In the genomic region with DNA sequence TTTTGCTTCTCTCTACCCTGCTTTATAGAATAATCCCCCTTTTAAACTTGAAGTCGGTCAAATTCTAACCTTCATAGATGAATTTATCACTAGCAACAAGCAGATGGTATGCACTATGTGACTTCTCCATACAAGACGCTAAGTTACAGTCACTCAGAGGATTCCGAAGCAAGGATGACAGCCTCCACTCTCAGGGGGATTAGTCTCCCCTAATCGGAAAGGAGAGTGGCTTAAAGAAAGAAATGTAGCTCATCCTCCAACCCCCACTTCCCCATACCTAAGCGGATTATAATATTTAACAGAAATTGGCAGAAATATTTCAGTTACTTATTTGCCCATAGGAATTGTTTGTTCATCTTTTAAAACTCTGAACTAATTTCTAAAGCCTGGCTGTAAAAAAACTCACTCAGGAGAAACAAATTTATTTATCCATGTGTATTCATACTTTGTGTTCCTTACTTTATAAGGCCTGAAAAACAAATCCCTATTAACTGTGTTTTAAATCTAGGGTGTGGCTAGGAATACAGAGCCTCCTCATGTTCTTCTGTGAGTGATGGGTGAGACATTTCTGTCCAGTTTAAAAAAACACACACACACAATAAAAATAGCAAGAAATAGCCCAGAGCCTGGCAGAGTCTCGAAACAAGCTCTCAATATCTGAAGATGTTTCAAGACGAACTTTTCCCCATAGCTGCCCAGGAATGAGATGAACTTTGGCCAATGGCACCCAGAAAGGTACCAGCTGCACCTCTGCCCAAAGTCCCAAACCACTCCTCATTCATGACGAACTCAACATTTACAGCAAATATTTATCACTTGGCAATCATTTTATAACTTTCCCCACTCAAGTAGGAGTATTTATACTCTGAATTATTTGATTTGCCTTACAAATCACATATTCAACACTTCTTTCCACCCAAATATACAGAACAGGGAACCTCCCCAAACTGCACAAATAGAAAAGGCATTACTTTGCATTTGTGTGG, we compare ENCODE assay signal across 12 cellular contexts. TPM values are rescaled to one million over a fixed set of nuclear protein-coding genes. Genes with fewer than 3 reads are reported as not detected.
DNase-seq lines count a peak whose midpoint lies in the region; ATAC-seq, FAIRE-seq and TF ChIP-seq lines count a peak whose summit lies in the region.
"Had no signal": no experiment of that assay in that cellular context is flagged by ENCODE, and none has a peak within 500 bp of the region (broad histone marks: within the 10 kb centered on the region; RNA-seq: fewer than 3 reads in every experiment).

No MANE protein-coding gene starts in this region.

- H2AFZ ChIP-seq in HepG2 (ENCODE audit: low read length), result no peak overlapping the region

- peaks cover 68% of the 10 kb centered on the region for H3K36me3 Mint-ChIP-seq in activated naive CD4-positive, alpha-beta T cell treated with anti-CD3 and anti-CD28 coated beads for 36 hours (ENCODE audit: low read depth)
- H3K36me3 Mint-ChIP-seq in activated T-helper 17 cell treated with anti-CD3 and anti-CD28 coated beads, Interleukin-2, amount 50 U/mL, for 72 hours (ENCODE audit: low read depth), result peaks cover 100% of the 10 kb centered on the region

- TF ChIP-seq CTCF in HepG2 (CRISPR knock-in tag; IDR thresholded peaks at IDR 0.05) (no peak), thoracic aorta (IDR thresholded peaks at IDR 0.05) (no peak)

- TF ChIP-seq EP300 in HepG2 (IDR thresholded peaks at IDR 0.05; ENCODE audit: low read depth in 2 of 2, low read length in 2 of 2), result no peak
- TF ChIP-seq EP300 in HepG2 (CRISPR knock-in tag; IDR thresholded peaks at IDR 0.05; ENCODE audit: borderline replicate concordance), result no peak

- intact Hi-C loops in activated naive CD4-positive, alpha-beta T cell treated with anti-CD3 and anti-CD28 coated beads for 36 hours (cut with micrococcal nuclease), result no loop called here
- intact Hi-C loops in HepG2 (cut with micrococcal nuclease; ENCODE audit: unreplicated experiment), result no loop called here

- H3K27ac ChIP-seq in HepG2 (ENCODE audit: extremely low read length, insufficient read depth, low read length) (peak overlapping the region; percentile 99), thoracic aorta (peak overlapping the region; percentile 29 to 47)
- H3K27ac ChIP-seq: HL-60 had no signal

- FAIRE-seq in HepG2 (lab: Jason Lieb, UNC) (no peak), HTR-8/SVneo (lab: Jason Lieb, UNC) (no peak)

- no peaks in the 10 kb centered on the region for H3K9me3 Mint-ChIP-seq in activated naive CD4-positive, alpha-beta T cell treated with anti-CD3 and anti-CD28 coated beads for 36 hours
- no peaks in the 10 kb centered on the region for H3K9me3 Mint-ChIP-seq in activated T-helper 17 cell treated with anti-CD3 and anti-CD28 coated beads, Interleukin-2, amount 50 U/mL, for 72 hours

- H3K9ac ChIP-seq in HepG2 (ENCODE audit: insufficient read depth, low read depth, low read length), result no peak overlapping the region

- H3K27me3 ChIP-seq in HepG2 (ENCODE audit: control insufficient read depth in 1 of 2, insufficient read depth in 2 of 2, low read length in 2 of 2) (no peaks in the 10 kb centered on the region), thoracic aorta (replicated peaks; ENCODE audit: insufficient read depth) (no peaks in the 10 kb centered on the region)
- H3K27me3 ChIP-seq: heart right ventricle had no signal

- H3K9me3 ChIP-seq in HepG2 (ENCODE audit: low read length) (no peaks in the 10 kb centered on the region), thoracic aorta (no peaks in the 10 kb centered on the region)
- H3K9me3 ChIP-seq: heart right ventricle had no signal

- H3K4me1 ChIP-seq in HepG2 (ENCODE audit: insufficient read depth, low read length) (peaks cover 100% of the 10 kb centered on the region), thoracic aorta (ENCODE audit: control insufficient read depth in 1 of 2, low read depth in 2 of 2) (peaks cover 34 to 74% of the 10 kb centered on the region in 2 donors)

- TF ChIP-seq POLR2A in HepG2 (IDR thresholded peaks at IDR 0.05; ENCODE audit: insufficient read depth in 1 of 2, low read depth in 2 of 2, low read length in 2 of 2), result no peak

- no peaks in the 10 kb centered on the region for H3K27me3 Mint-ChIP-seq in activated naive CD4-positive, alpha-beta T cell treated with anti-CD3 and anti-CD28 coated beads for 36 hours (ENCODE audit: low read depth)
- no peaks in the 10 kb centered on the region for H3K27me3 Mint-ChIP-seq in activated T-helper 17 cell treated with anti-CD3 and anti-CD28 coated beads, Interleukin-2, amount 50 U/mL, for 72 hours

- H3K79me2 ChIP-seq in HepG2 (ENCODE audit: insufficient read depth, low read length), result peaks cover 79% of the 10 kb centered on the region

- H3K27ac Mint-ChIP-seq in activated naive CD4-positive, alpha-beta T cell treated with anti-CD3 and anti-CD28 coated beads for 36 hours, result peak overlapping the region; percentile 73
- peak overlapping the region; percentile 100 for H3K27ac Mint-ChIP-seq in activated T-helper 17 cell treated with anti-CD3 and anti-CD28 coated beads, Interleukin-2, amount 50 U/mL, for 72 hours

- BruUV-seq in HepG2 (replicated peaks; lab: Mats Ljungman, UMichigan), result no TSS peak

- H3K36me3 ChIP-seq in HepG2 (replicated peaks in 1 of 2; ENCODE audit: control insufficient read depth in 1 of 2, insufficient read depth in 2 of 2, low read length in 2 of 2) (peaks cover 6 to 52% of the 10 kb centered on the region in 2 experiments; a peak in 4 of 5 replicates), thoracic aorta (no peaks in the 10 kb centered on the region)

- peaks cover 93% of the 10 kb centered on the region for H3K4me1 Mint-ChIP-seq in activated naive CD4-positive, alpha-beta T cell treated with anti-CD3 and anti-CD28 coated beads for 36 hours (ENCODE audit: low read depth)
- peaks cover 81% of the 10 kb centered on the region for H3K4me1 Mint-ChIP-seq in activated T-helper 17 cell treated with anti-CD3 and anti-CD28 coated beads, Interleukin-2, amount 50 U/mL, for 72 hours

- POLR2A ChIA-PET in HepG2 (lab: Yijun Ruan, JAX), result interaction anchor here (1.6 to 2.4 kb wide), 2 partner anchors 15 to 19 kb away, joined by 5 to 6 read pairs; partner anchors contain the start of gene SIAH2

- DNase-seq in activated naive CD4-positive, alpha-beta T cell treated with anti-CD3 and anti-CD28 coated beads for 36 hours, result no peak
- no peak for DNase-seq in activated naive CD4-positive, alpha-beta T cell (lab: John Stamatoyannopoulos, UW)
- DNase-seq in HepG2 (ENCODE audit: low spot score) (no peak), thoracic aorta (ENCODE audit: low spot score) (no peak), HTR-8/SVneo (ENCODE audit: insufficient read length, low spot score) (no peak), DMS53 treated with DMSO at 0.1 percent for 48 hours (lab: John Stamatoyannopoulos, UW; ENCODE audit: unreplicated experiment) (no peak)
- DNase-seq: heart right ventricle, NCI-H1105, substantia nigra had no signal

- WGBS in HepG2 (ENCODE audit: low lambda C conversion rate), result 84% methylated on average over 8 of the region's 8 CpGs

- no peak overlapping the region for H3K4me3 ChIP-seq in HepG2 (replicated peaks in 1 of 3; ENCODE audit: insufficient read depth in 1 of 3, low read depth in 2 of 3, low read length in 3 of 3)
- no peak overlapping the region for H3K4me3 ChIP-seq in thoracic aorta
- H3K4me3 ChIP-seq: heart right ventricle had no signal

- TF ChIP-seq RAD21 in HepG2 (CRISPR knock-in tag; IDR thresholded peaks at IDR 0.05), result no peak

- CTCF ChIA-PET in activated naive CD4-positive, alpha-beta T cell treated with anti-CD3 and anti-CD28 coated beads for 36 hours (lab: Charles Lee), result interaction anchor here (1.6 kb wide), 1 partner anchor 23 kb away, joined by 4 read pairs; no protein-coding TSS in a partner anchor
- CTCF ChIA-PET in HepG2 (lab: Yijun Ruan, JAX; ENCODE audit: low intra/inter-chr PET ratio, low total read pairs), result no interaction called here

- no peak overlapping the region for H3K4me3 Mint-ChIP-seq in activated naive CD4-positive, alpha-beta T cell treated with anti-CD3 and anti-CD28 coated beads for 36 hours
- H3K4me3 Mint-ChIP-seq in activated T-helper 17 cell treated with anti-CD3 and anti-CD28 coated beads, Interleukin-2, amount 50 U/mL, for 72 hours, result peak overlapping the region; percentile 76

- in situ Hi-C loops in HepG2 (cut with HindIII; ENCODE audit: extremely low pct_ligation_motif_present, low pct_unique_long_range_greater_than_20kb), result no loop called here

- H3K4me2 ChIP-seq in HepG2 (ENCODE audit: low read depth, low read length), result no peak overlapping the region

- no peak for ATAC-seq in activated T-helper 17 cell treated with anti-CD3 and anti-CD28 coated beads, Interleukin-2, amount 50 U/mL, for 72 hours (replicated peaks)
- ATAC-seq in HepG2 (no peak), thoracic aorta (ENCODE audit: insufficient number of reproducible peaks, low FRiP score, low read depth) (no peak), GM19463 (IDR thresholded peaks at IDR 0.05; ENCODE audit: unreplicated experiment) (no peak)
- ATAC-seq: heart right ventricle had no signal

- H4K20me1 ChIP-seq in HepG2 (ENCODE audit: insufficient read depth, low read length), result peaks cover 64% of the 10 kb centered on the region

RNA-seq across cellular contexts. Expression of gene SIAH2, which starts 18.6 kb away (rescaled TPM):
- 10 to 100 TPM; 67.1 to 68.8 TPM for total RNA-seq in activated naive CD4-positive, alpha-beta T cell treated with anti-CD3 and anti-CD28 coated beads for 36 hours
- 10 to 100 TPM; 42.8 to 92.4 TPM for total RNA-seq in activated T-helper 17 cell treated with anti-CD3 and anti-CD28 coated beads, Interleukin-2, amount 50 U/mL, for 72 hours
- total RNA-seq in HepG2 (2016; rRNA removed; fragmentation: Illumina TruSeq; extraction: Trizol) (71.8 and 79.5 TPM in 2 replicates), thoracic aorta (10 to 100 TPM; 36.2 to 54.6 TPM)
- 41.9 and 49.0 TPM in 2 replicates for total RNA-seq in HepG2 (2016; cell fraction: cytosol; rRNA removed; fragmentation: Illumina TruSeq; extraction: Trizol; ENCODE audit: low read depth)
- 64.5 and 73.0 TPM in 2 replicates for total RNA-seq in HepG2 (2016; cell fraction: insoluble cytoplasmic fraction; rRNA removed; fragmentation: Illumina TruSeq; extraction: Trizol)
- total RNA-seq in HepG2 (2016; cell fraction: membrane; rRNA removed; fragmentation: Illumina TruSeq; extraction: Trizol), result 102 and 124 TPM in 2 replicates
- 38.0 and 42.7 TPM in 2 replicates for total RNA-seq in HepG2 (2016; cell fraction: nucleus; rRNA removed; fragmentation: Illumina TruSeq; extraction: Trizol)
- polyA plus RNA-seq in HepG2 (2011; rRNA removed), result 117 and 140 TPM in 2 replicates
- polyA plus RNA-seq in HepG2 (2011; cell fraction: cytosol; rRNA removed), result 63.7 and 115 TPM in 2 replicates
- 132 and 149 TPM in 2 replicates for polyA plus RNA-seq in HepG2 (2011; cell fraction: nucleus; rRNA removed)
- polyA plus RNA-seq in HepG2 (2012), result 62.2 and 69.8 TPM in 2 replicates
- 51.8 and 68.8 TPM in 2 replicates for polyA plus RNA-seq in HepG2 (2016; cell fraction: cytosol; fragmentation: Illumina TruSeq; extraction: Trizol; ENCODE audit: low read depth)
- 103 and 110 TPM in 2 replicates for polyA plus RNA-seq in HepG2 (2016; cell fraction: insoluble cytoplasmic fraction; fragmentation: Illumina TruSeq; extraction: Trizol; ENCODE audit: low read depth)
- polyA plus RNA-seq in HepG2 (2016; cell fraction: membrane; fragmentation: Illumina TruSeq; extraction: Trizol; ENCODE audit: low read depth), result 106 and 126 TPM in 2 replicates
- 70.3 and 71.0 TPM in 2 replicates for polyA plus RNA-seq in HepG2 (2016; cell fraction: nucleus; fragmentation: Illumina TruSeq; extraction: Trizol; ENCODE audit: insufficient read depth, low read depth)
- 134 and 280 TPM in 2 replicates for polyA minus RNA-seq in HepG2 (2011; rRNA and poly(A)+ RNA removed; ENCODE audit: low replicate concordance)
- polyA minus RNA-seq in HepG2 (2011; cell fraction: cytosol; rRNA and poly(A)+ RNA removed), result 79.8 and 91.3 TPM in 2 replicates
- polyA minus RNA-seq in HepG2 (2011; cell fraction: nucleus; rRNA and poly(A)+ RNA removed), result 24.6 and 28.0 TPM in 2 replicates

RNA-seq across cellular contexts. Expression of gene ERICH6, which starts 40.6 kb away (rescaled TPM):
- not detected for total RNA-seq in activated naive CD4-positive, alpha-beta T cell treated with anti-CD3 and anti-CD28 coated beads for 36 hours
- under 1 TPM in 1 of 2 donors, not detected in 1; 0.21 TPM for total RNA-seq in activated T-helper 17 cell treated with anti-CD3 and anti-CD28 coated beads, Interleukin-2, amount 50 U/mL, for 72 hours
- not detected in 2 replicates for total RNA-seq in HepG2 (2016; rRNA removed; fragmentation: Illumina TruSeq; extraction: Trizol)
- 0.18 TPM in 1 of 2 replicates, not detected in the other for total RNA-seq in HepG2 (2016; cell fraction: cytosol; rRNA removed; fragmentation: Illumina TruSeq; extraction: Trizol; ENCODE audit: low read depth)
- total RNA-seq in HepG2 (2016; cell fraction: insoluble cytoplasmic fraction; rRNA removed; fragmentation: Illumina TruSeq; extraction: Trizol), result 0.09 TPM in 1 of 2 replicates, not detected in the other
- 0.15 TPM in 1 of 2 replicates, not detected in the other for total RNA-seq in HepG2 (2016; cell fraction: membrane; rRNA removed; fragmentation: Illumina TruSeq; extraction: Trizol)
- 0.28 TPM in 1 of 2 replicates, not detected in the other for total RNA-seq in HepG2 (2016; cell fraction: nucleus; rRNA removed; fragmentation: Illumina TruSeq; extraction: Trizol)
- 0.03 TPM in 1 of 2 replicates, not detected in the other for polyA plus RNA-seq in HepG2 (2011; rRNA removed)
- polyA plus RNA-seq in HepG2 (2011; cell fraction: cytosol; rRNA removed), result 0.03 and 0.18 TPM in 2 replicates
- polyA plus RNA-seq in HepG2 (2011; cell fraction: nucleus; rRNA removed), result 0.10 and 0.48 TPM in 2 replicates
- 0.15 TPM in 1 of 2 replicates, not detected in the other for polyA plus RNA-seq in HepG2 (2012)
- not detected in 2 replicates for polyA plus RNA-seq in HepG2 (2016; cell fraction: cytosol; fragmentation: Illumina TruSeq; extraction: Trizol; ENCODE audit: low read depth)
- polyA plus RNA-seq in HepG2 (2016; cell fraction: insoluble cytoplasmic fraction; fragmentation: Illumina TruSeq; extraction: Trizol; ENCODE audit: low read depth), result not detected in 2 replicates
- not detected in 2 replicates for polyA plus RNA-seq in HepG2 (2016; cell fraction: membrane; fragmentation: Illumina TruSeq; extraction: Trizol; ENCODE audit: low read depth)
- polyA plus RNA-seq in HepG2 (2016; cell fraction: nucleus; fragmentation: Illumina TruSeq; extraction: Trizol; ENCODE audit: insufficient read depth, low read depth), result not detected in 2 replicates
- polyA minus RNA-seq in HepG2 (2011; rRNA and poly(A)+ RNA removed; ENCODE audit: low replicate concordance), result 0.09 and 0.32 TPM in 2 replicates
- 0.30 TPM in 1 of 2 replicates, not detected in the other for polyA minus RNA-seq in HepG2 (2011; cell fraction: cytosol; rRNA and poly(A)+ RNA removed)
- 0.26 and 0.50 TPM in 2 replicates for polyA minus RNA-seq in HepG2 (2011; cell fraction: nucleus; rRNA and poly(A)+ RNA removed)
- total RNA-seq in thoracic aorta, result not detected
- polyA plus RNA-seq: heart right ventricle had no signal
